ENCODE assay signal across 10 cellular contexts in the genomic region with DNA sequence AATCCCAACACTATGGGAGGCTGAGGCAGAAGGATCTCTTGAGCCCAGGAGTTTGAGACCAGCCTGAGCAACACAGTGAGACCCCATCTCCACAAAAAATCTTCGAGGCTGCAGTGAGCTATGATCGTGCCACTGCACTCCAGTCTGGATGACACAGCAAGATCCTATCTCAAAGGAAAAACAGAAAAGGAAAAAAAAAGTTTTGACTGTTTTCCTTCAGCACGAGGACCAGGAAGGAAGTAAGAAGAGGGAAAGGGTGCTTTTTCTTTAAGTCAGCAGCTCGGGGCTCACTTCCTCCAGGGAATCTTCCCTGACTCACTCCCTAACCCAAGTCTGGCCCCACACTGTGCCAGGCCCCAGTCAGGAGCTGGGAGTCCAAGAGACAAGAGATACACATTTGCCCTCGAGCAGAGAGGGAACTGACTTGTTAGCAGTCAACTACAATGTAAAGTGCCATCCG. TPM values are rescaled to one million over a fixed set of nuclear protein-coding genes. Genes with fewer than 3 reads are reported as not detected.
A peak's percentile ranks its signal among the peaks of the same experiment; 100 is the strongest.
DNase-seq lines count a peak whose midpoint lies in the region; TF ChIP-seq lines count a peak whose summit lies in the region.
"Had no signal": no experiment of that assay in that cellular context is flagged by ENCODE, and none has a peak within 500 bp of the region (broad histone marks: within the 10 kb centered on the region; RNA-seq: fewer than 3 reads in every experiment).

No MANE protein-coding gene starts in this region.

- BruUV-seq in A673 (replicated peaks; lab: Mats Ljungman, UMichigan): no TSS peak

- TF ChIP-seq CTCF in A673 (conservative IDR thresholded peaks at IDR 0.05; ENCODE audit: low read depth, low read length): no peak

- H3K18ac ChIP-seq in mesenchymal stem cell (ENCODE audit: low read depth in 1 of 2, low read length in 2 of 2): peak overlapping the region; percentile 41 to 59

- intact Hi-C loops in A673 (cut with micrococcal nuclease; ENCODE audit: unreplicated experiment): no loop called here

- H3K4me3 ChIP-seq in A673 (ENCODE audit: low read depth, low read length, poor library complexity, severe bottlenecking) (no peak overlapping the region), mesenchymal stem cell (ENCODE audit: insufficient read depth in 1 of 2, low read depth in 1 of 2, low read length in 2 of 2) (no peak overlapping the region)

- peak overlapping the region; percentile 75 for H2BK120ac ChIP-seq in mesenchymal stem cell (ENCODE audit: low read depth, low read length)

- no peak overlapping the region for H3K4me2 ChIP-seq in mesenchymal stem cell (ENCODE audit: low read length, poor library complexity, severe bottlenecking)

- H3K4me1 ChIP-seq in A673 (ENCODE audit: insufficient read depth, low read length, poor library complexity, severe bottlenecking) (peaks cover 56% of the 10 kb centered on the region), mesenchymal stem cell (ENCODE audit: control insufficient read depth, insufficient read depth, low read depth, low read length) (peaks cover 70% of the 10 kb centered on the region)

- H2AFZ ChIP-seq in mesenchymal stem cell (ENCODE audit: low read depth, low read length): no peak overlapping the region

- H3K9ac ChIP-seq in mesenchymal stem cell (ENCODE audit: low read length): peak overlapping the region; percentile 74

- CTCF ChIA-PET in A673 (lab: Charles Lee): no interaction called here

- no peak overlapping the region for H2BK5ac ChIP-seq in mesenchymal stem cell (ENCODE audit: low read depth, low read length, poor library complexity, severe bottlenecking)

- no peak overlapping the region for H3K14ac ChIP-seq in mesenchymal stem cell (ENCODE audit: low read length in 2 of 2)

- no peak overlapping the region for H3K23ac ChIP-seq in mesenchymal stem cell (ENCODE audit: low read length in 2 of 2)

- peak overlapping the region; percentile 55 for H4K91ac ChIP-seq in mesenchymal stem cell (ENCODE audit: low read length)

- POLR2A ChIA-PET in A673 (lab: Charles Lee; ENCODE audit: low non-redundant PET): no interaction called here

- H2BK15ac ChIP-seq in mesenchymal stem cell (ENCODE audit: low read depth, poor library complexity, severe bottlenecking): no peak overlapping the region

- H3K9me3 ChIP-seq in A673 (ENCODE audit: low read depth, low read length, poor library complexity, severe bottlenecking): no peaks in the 10 kb centered on the region
- no peaks in the 10 kb centered on the region for H3K9me3 ChIP-seq in mesenchymal stem cell (ENCODE audit: control insufficient read depth, low read length)

- peak overlapping the region; percentile 62 for H4K8ac ChIP-seq in mesenchymal stem cell (ENCODE audit: low read length)

- H3K27me3 ChIP-seq in A673 (replicated peaks; ENCODE audit: insufficient read depth, low read depth, low read length, poor library complexity) (no peaks in the 10 kb centered on the region), mesenchymal stem cell (ENCODE audit: control insufficient read depth in 1 of 2, insufficient read depth in 1 of 2, low read length in 2 of 2) (no peaks in the 10 kb centered on the region)

- peak overlapping the region; percentile 12 for H2AK5ac ChIP-seq in mesenchymal stem cell (ENCODE audit: low read length, severe bottlenecking)

- peak overlapping the region; percentile 34 to 63 for H3K4ac ChIP-seq in mesenchymal stem cell (ENCODE audit: low read depth in 1 of 2, low read length in 2 of 2)

- DNase-seq in A673 (ENCODE audit: low spot score) (peak; percentile 61), LHCN-M2 (ENCODE audit: low read depth) (peak; percentile 65), caudate nucleus (lab: John Stamatoyannopoulos, UW) (no peak), mesenchymal stem cell (peak; percentile 90), inferior parietal cortex (ENCODE audit: extremely low spot score) (no peak), SHP77 (lab: John Stamatoyannopoulos, UW) (no peak), SIG-M5 treated with dmso at 0.1 percent for 504 hours (lab: John Stamatoyannopoulos, UW; ENCODE audit: unreplicated experiment) (no peak), D341Med (ENCODE audit: low spot score) (no peak)
- DNase-seq: central memory CD4-positive, alpha-beta T cell; nephron progenitor cell had no signal

- peaks cover 31% of the 10 kb centered on the region for H3K79me1 ChIP-seq in mesenchymal stem cell (replicated peaks; ENCODE audit: low read length, poor library complexity, severe bottlenecking)

- H2BK12ac ChIP-seq in mesenchymal stem cell (ENCODE audit: low read length in 2 of 2): peak overlapping the region; percentile 19 to 89

- H3K27ac ChIP-seq in A673 (ENCODE audit: low read depth, low read length, poor library complexity, severe bottlenecking) (peak overlapping the region; percentile 84), caudate nucleus (ENCODE audit: low read depth, low read length) (peak overlapping the region; percentile 38), mesenchymal stem cell (ENCODE audit: low read length, poor library complexity, severe bottlenecking) (peak overlapping the region; percentile 76)

- H3K36me3 ChIP-seq in A673 (ENCODE audit: insufficient read depth, low read length, poor library complexity, severe bottlenecking) (no peaks in the 10 kb centered on the region), mesenchymal stem cell (ENCODE audit: control insufficient read depth in 1 of 2, insufficient read depth in 2 of 2, low read depth in 1 of 2, low read length in 2 of 2) (no peaks in the 10 kb centered on the region)

- WGBS in mesenchymal stem cell: 8% methylated on average over 6 of the region's 6 CpGs

RNA-seq across cellular contexts. Expression of gene ARRB1, which starts 14.2 kb away (rescaled TPM):
- total RNA-seq in A673 (2021): 37.8 and 62.0 TPM in 2 replicates
- 16.7 and 22.4 TPM in 2 replicates for total RNA-seq in LHCN-M2 (2014; rRNA removed)
- 20.4 TPM for polyA plus RNA-seq in LHCN-M2 (2012)
- 65.2 TPM for polyA plus RNA-seq in mesenchymal stem cell (2013, experiment 1 of 2)
- polyA plus RNA-seq in mesenchymal stem cell (2013, experiment 2 of 2): 64.4 TPM

Comparison
In these comparisons a context has a peak if more than half of its experiments do, and no peak if none do; other contexts are left out.
1. DNase-seq: peak in A673 (single experiment), LHCN-M2 (single experiment) and mesenchymal stem cell (single experiment); none in caudate nucleus (0 of 61), inferior parietal cortex (single experiment), SHP77 (0 of 2), SIG-M5 treated with dmso at 0.1 percent for 504 hours (single experiment) and D341Med (single experiment).
2. Peak in every context shown above with its lines, with median percentiles within 50 percentile points of each other: H3K27ac ChIP-seq.